Comparison of ENCODE assay signal across 2 cellular contexts in the genomic region with DNA sequence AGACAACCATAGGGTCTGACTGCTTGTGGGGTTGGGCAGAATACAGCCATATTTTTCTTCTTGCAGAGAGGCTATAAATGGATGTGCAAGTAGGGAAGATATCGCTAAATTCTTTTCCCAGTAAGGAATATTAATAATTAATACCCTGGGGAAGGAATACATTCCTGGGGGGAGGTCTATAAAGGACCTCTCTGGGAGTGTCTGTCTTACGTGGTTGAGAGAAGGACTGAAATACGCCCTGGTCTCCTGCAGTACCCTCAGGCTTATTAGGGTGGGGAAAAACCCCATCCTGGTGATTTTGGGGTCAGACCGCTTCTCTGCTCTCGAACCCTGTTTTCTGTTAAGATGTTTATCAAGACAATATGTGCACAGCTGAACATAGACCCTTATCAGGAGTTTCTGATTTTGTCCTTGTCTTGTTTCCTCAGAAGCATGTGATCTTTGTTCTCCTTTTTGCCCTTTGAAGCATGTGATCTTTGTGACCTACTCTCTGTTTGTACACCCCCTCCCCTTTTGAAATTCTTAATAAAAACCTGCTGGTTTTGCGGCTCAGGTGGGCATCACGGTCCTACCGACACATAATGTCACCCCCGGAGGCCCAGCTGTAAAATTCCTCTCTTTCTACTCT. TPM values are rescaled to one million over a fixed set of nuclear protein-coding genes. Genes with fewer than 3 reads are reported as not detected.
"Had no signal": no experiment of that assay in that cellular context is flagged by ENCODE, and none has a peak within 500 bp of the region (broad histone marks: within the 10 kb centered on the region; RNA-seq: fewer than 3 reads in every experiment).

No MANE protein-coding gene starts in this region.

RNA-seq across cellular contexts. Expression of gene CHP2, which starts 32.1 kb away (rescaled TPM):
- total RNA-seq: G401, GM12878 had no signal
- polyA plus RNA-seq: GM12878 had no signal
